1 cellular context compared by ENCODE assay signal in genomic region chr18:35489913-35490490, GRCh38.
TF ChIP-seq lines count a peak whose summit lies in the region.

No MANE protein-coding gene starts in this region.

TF ChIP-seq in H1, 55 proteins besides CTCF, POLR2A, EP300 and RAD21:
- TF ChIP-seq SP4 (IDR thresholded peaks at IDR 0.05; ENCODE audit: low read length) (no peak), KDM1A (IDR thresholded peaks at IDR 0.05; ENCODE audit: borderline replicate concordance, low read length) (no peak), JUND (IDR thresholded peaks at IDR 0.05; ENCODE audit: low read length) (no peak), RNF2 (IDR thresholded peaks at IDR 0.05; ENCODE audit: borderline replicate concordance, low read depth, low read length, missing control alignments, poor library complexity, severe bottlenecking) (no peak), CHD1 (IDR thresholded peaks at IDR 0.05; ENCODE audit: low read depth, low read length) (no peak), SUZ12 (IDR thresholded peaks at IDR 0.05; ENCODE audit: low read length) (no peak), CREB1 (IDR thresholded peaks at IDR 0.05) (no peak), BCL11A (IDR thresholded peaks at IDR 0.05; ENCODE audit: low read depth in 2 of 2, low read length in 2 of 2) (no peak), ASH2L (IDR thresholded peaks at IDR 0.05; ENCODE audit: low read length) (no peak), NRF1 (IDR thresholded peaks at IDR 0.05; ENCODE audit: low read depth, low read length) (no peak), TEAD4 (IDR thresholded peaks at IDR 0.05; ENCODE audit: low read depth, low read length) (no peak), KDM4A (IDR thresholded peaks at IDR 0.05; ENCODE audit: low read depth, low read length, severe bottlenecking) (no peak), GTF2F1 (IDR thresholded peaks at IDR 0.05; ENCODE audit: borderline replicate concordance, low read depth, low read length) (no peak), TAF7 (optimal IDR thresholded peaks at IDR 0.05; ENCODE audit: borderline replicate concordance, low read depth, low read length) (no peak), BACH1 (IDR thresholded peaks at IDR 0.05; ENCODE audit: low read length) (no peak), RFX5 (IDR thresholded peaks at IDR 0.05; ENCODE audit: borderline replicate concordance, low read depth, low read length) (no peak), SAP30 (IDR thresholded peaks at IDR 0.05; ENCODE audit: insufficient read depth, insufficient replicate concordance, low read length) (no peak), CBX5 (IDR thresholded peaks at IDR 0.05; ENCODE audit: low read depth, low read length) (no peak), MAFK (IDR thresholded peaks at IDR 0.05; ENCODE audit: low read depth, low read length) (no peak)
TF ChIP-seq in H1: peak in this region for 0.
